ENCODE assay signal across 8 cellular contexts in genomic region chr19:18542936-18543813, GRCh38. TPM values are rescaled to one million over a fixed set of nuclear protein-coding genes. Genes with fewer than 3 reads are reported as not detected.
A peak's percentile ranks its signal among the peaks of the same experiment; 100 is the strongest.
DNase-seq lines count a peak whose midpoint lies in the region; TF ChIP-seq lines count a peak whose summit lies in the region.

TSS of gene FKBP8 (minus strand) at chr19:18543573. CDS start at chr19:18541970, 1,603 bp downstream.

- no peak within 1 kb of the TSS for H2AK5ac ChIP-seq in H9 (ENCODE audit: insufficient read length, low read length)

- no peaks in the 10 kb centered on the region for H4K20me1 ChIP-seq in H9 (ENCODE audit: control insufficient read depth, insufficient read depth, insufficient read length)
- no peaks in the 10 kb centered on the region for H4K20me1 ChIP-seq in MM.1S (ENCODE audit: insufficient read depth, low read length)
- peaks cover 10% of the 10 kb centered on the region for H4K20me1 ChIP-seq in neural progenitor cell (ENCODE audit: low read depth)

- H3K27ac ChIP-seq in H9 (ENCODE audit: insufficient read length, low read depth, low read length), result no peak within 1 kb of the TSS
- H3K27ac ChIP-seq in MM.1S (ENCODE audit: low read length), result peak within 1 kb of the TSS; percentile 61; the same call in 1 of the 2 replicates
- H3K27ac ChIP-seq in SJSA1, result no peak within 1 kb of the TSS
- peak within 1 kb of the TSS; percentile 6 for H3K27ac ChIP-seq in neural progenitor cell
- H3K27ac ChIP-seq in stomach, result peak within 1 kb of the TSS; percentile 85 to 96 (median 91)

- H3K4me2 ChIP-seq in H9 (ENCODE audit: insufficient read depth, insufficient read length, low read length), result peak within 1 kb of the TSS; percentile 87
- H3K4me2 ChIP-seq in MM.1S (ENCODE audit: low read depth, low read length), result peak within 1 kb of the TSS; percentile 85
- H3K4me2 ChIP-seq in neural progenitor cell, result peak within 1 kb of the TSS; percentile 87

- H3K56ac ChIP-seq in H9 (ENCODE audit: insufficient read length, low read depth, low read length), result no peak within 1 kb of the TSS

- H4K91ac ChIP-seq in H9 (ENCODE audit: insufficient read length, low read depth, low read length), result no peak within 1 kb of the TSS

- no peaks in the 10 kb centered on the region for H3K9me3 Mint-ChIP-seq in H9
- H3K9me3 Mint-ChIP-seq in neural progenitor cell, result no peaks in the 10 kb centered on the region

- H3K79me2 ChIP-seq in H9 (ENCODE audit: insufficient read depth, low read length) (no peaks in the 10 kb centered on the region), MM.1S (ENCODE audit: low read length) (peaks cover 8% of the 10 kb centered on the region; the same call in 1 of the 2 replicates), neural progenitor cell (ENCODE audit: low read depth) (peaks cover 21% of the 10 kb centered on the region)

- H2BK20ac ChIP-seq in H9 (ENCODE audit: low read depth, low read length, poor library complexity, severe bottlenecking), result no peak within 1 kb of the TSS

- WGBS in H9 (ENCODE audit: extremely low coverage, insufficient read length, low lambda C conversion rate), result no CpG with 5 or more reads among the region's 86 CpGs
- WGBS in stomach, 5 donors, result 0 to 1% (median 1%) methylated on average over 18 to 86 of the region's 86 CpGs

- no peak within 1 kb of the TSS for H4K5ac ChIP-seq in H9 (ENCODE audit: insufficient read length, low read depth, low read length)

- H3K9ac ChIP-seq in H9 (ENCODE audit: extremely low read depth, insufficient read length, low read length), result peak within 1 kb of the TSS; percentile 78
- H3K9ac ChIP-seq in MM.1S (ENCODE audit: low read length), result peak within 1 kb of the TSS; percentile 74
- peak within 1 kb of the TSS; percentile 44 for H3K9ac ChIP-seq in neural progenitor cell

- TF ChIP-seq CTCF in H9 (conservative IDR thresholded peaks at IDR 0.05), result no peak
- no peak for TF ChIP-seq CTCF in MM.1S (IDR thresholded peaks at IDR 0.05; ENCODE audit: low read length)
- no peak for TF ChIP-seq CTCF in foreskin fibroblast (IDR thresholded peaks at IDR 0.05; ENCODE audit: low read depth, low read length)
- TF ChIP-seq CTCF in neural progenitor cell (IDR thresholded peaks at IDR 0.05), result no peak
- TF ChIP-seq CTCF in stomach (IDR thresholded peaks at IDR 0.05), result no peak

- intact Hi-C loops in stomach (cut with DNase I; ENCODE audit: low total_unique reads), result no loop called here

- H2BK5ac ChIP-seq in H9 (ENCODE audit: insufficient read length, low read length), result no peak within 1 kb of the TSS

- H2AFZ ChIP-seq in H9 (ENCODE audit: low read length) (no peak within 1 kb of the TSS), MM.1S (ENCODE audit: low read length) (peak within 1 kb of the TSS; percentile 91), neural progenitor cell (replicated peaks) (peak within 1 kb of the TSS; percentile 70)

- H3K27me3 Mint-ChIP-seq in H9 (ENCODE audit: low read depth) (0 out of 2 replicates have a peak, but pooled peaks cover 1% of the 10 kb centered on the region), neural progenitor cell (ENCODE audit: insufficient read depth, low read depth) (peaks cover 6% of the 10 kb centered on the region)

- no peaks in the 10 kb centered on the region for H3K36me3 ChIP-seq in MM.1S (replicated peaks; ENCODE audit: insufficient read depth, low read length)
- H3K36me3 ChIP-seq in SJSA1, result peaks cover 31% of the 10 kb centered on the region
- no peaks in the 10 kb centered on the region for H3K36me3 ChIP-seq in neural progenitor cell
- H3K36me3 ChIP-seq in stomach, result peaks cover 22 to 34% (median 33%) of the 10 kb centered on the region in 4 donors

- peak; percentile 94 for DNase-seq in Daoy (ENCODE audit: low read depth)
- peak; percentile 93 for DNase-seq in H9
- DNase-seq in MM.1S, result peak; percentile 93
- DNase-seq in SJSA1 (ENCODE audit: low read depth in 1 of 2, low spot score in 2 of 2), result peak; percentile 70 to 90
- DNase-seq in activated gamma-delta T cell treated with anti-CD3 and anti-CD28 coated beads, Interleukin-2, amount 50 U/mL, for 16 hours (ENCODE audit: low read depth), result peak; percentile 93
- DNase-seq in foreskin fibroblast, result peak; percentile 80 to 95
- peak; percentile 97 for DNase-seq in neural progenitor cell (ENCODE audit: low spot score)
- peak; percentile 95 for DNase-seq in stomach

- H3K18ac ChIP-seq in H9 (ENCODE audit: insufficient read length, low read depth, low read length), result peak within 1 kb of the TSS; percentile 29

- no peaks in the 10 kb centered on the region for H3K9me3 ChIP-seq in H9 (ENCODE audit: control insufficient read depth, low read depth, low read length)
- no peaks in the 10 kb centered on the region for H3K9me3 ChIP-seq in MM.1S (replicated peaks; ENCODE audit: insufficient read depth, low read length)
- H3K9me3 ChIP-seq in SJSA1 (replicated peaks), result no peaks in the 10 kb centered on the region
- H3K9me3 ChIP-seq in neural progenitor cell (ENCODE audit: low read depth), result no peaks in the 10 kb centered on the region
- no peaks in the 10 kb centered on the region for H3K9me3 ChIP-seq in stomach

- no peak within 1 kb of the TSS for H2BK120ac ChIP-seq in H9 (ENCODE audit: low read depth, low read length, poor library complexity, severe bottlenecking)

- H3K36me3 Mint-ChIP-seq in H9 (ENCODE audit: insufficient read depth in 1 of 3, low read depth in 3 of 3) (peaks cover 13 to 36% (median 33%) of the 10 kb centered on the region in 3 experiments; a peak in 6 of 7 replicates), neural progenitor cell (peaks cover 3% of the 10 kb centered on the region)

- H3K27me3 ChIP-seq in H9 (ENCODE audit: insufficient read depth, low read length) (no peaks in the 10 kb centered on the region), MM.1S (replicated peaks; ENCODE audit: insufficient read depth, low read length) (no peaks in the 10 kb centered on the region), SJSA1 (replicated peaks) (no peaks in the 10 kb centered on the region), neural progenitor cell (no peaks in the 10 kb centered on the region), stomach (no peaks in the 10 kb centered on the region)

- peaks cover 8% of the 10 kb centered on the region for H3K23me2 ChIP-seq in H9 (ENCODE audit: insufficient read length, low read depth, low read length, poor library complexity, severe bottlenecking)

- H3K79me1 ChIP-seq in H9 (ENCODE audit: insufficient read depth, low read depth, low read length, poor library complexity, severe bottlenecking), result peaks cover 3% of the 10 kb centered on the region

- TF ChIP-seq EP300 in stomach (IDR thresholded peaks at IDR 0.05), result no peak

- H3K4me3 Mint-ChIP-seq in H9, result peak within 1 kb of the TSS; percentile 80 to 88
- H3K4me3 Mint-ChIP-seq in neural progenitor cell, result peak within 1 kb of the TSS; percentile 94

- no peak for TF ChIP-seq POLR2A in stomach (IDR thresholded peaks at IDR 0.05)

- H3K4me3 ChIP-seq in MM.1S (ENCODE audit: low read length) (peak within 1 kb of the TSS; percentile 69), SJSA1 (peak within 1 kb of the TSS; percentile 47), foreskin fibroblast (ENCODE audit: low read depth in 1 of 2, low read length in 2 of 2) (peak within 1 kb of the TSS; percentile 62 to 72), neural progenitor cell (peak within 1 kb of the TSS; percentile 87), stomach (peak within 1 kb of the TSS; percentile 75 to 93 (median 91))

- H3K4me1 Mint-ChIP-seq in H9 (peaks cover 12% of the 10 kb centered on the region in 2 experiments), neural progenitor cell (peaks cover 17% of the 10 kb centered on the region)

- H3K23ac ChIP-seq in H9 (ENCODE audit: insufficient read length, low read depth, low read length), result no peak within 1 kb of the TSS

- H4K8ac ChIP-seq in H9 (replicated peaks; ENCODE audit: insufficient read length, low read depth, low read length), result no peak within 1 kb of the TSS

- H3K4ac ChIP-seq in H9 (ENCODE audit: low read depth, low read length), result no peak within 1 kb of the TSS

- H3K4me1 ChIP-seq in H9 (ENCODE audit: insufficient read depth, low read length), result 0 out of 2 replicates have a peak, but pooled peaks cover 2% of the 10 kb centered on the region
- H3K4me1 ChIP-seq in MM.1S (ENCODE audit: low read length), result peaks cover 7% of the 10 kb centered on the region
- H3K4me1 ChIP-seq in SJSA1 (replicated peaks), result peaks cover 10% of the 10 kb centered on the region
- H3K4me1 ChIP-seq in neural progenitor cell, result peaks cover 5% of the 10 kb centered on the region
- H3K4me1 ChIP-seq in stomach, result peaks cover 9 to 27% (median 21%) of the 10 kb centered on the region in 4 donors

- H2BK12ac ChIP-seq in H9 (ENCODE audit: insufficient read length, low read depth, low read length), result no peak within 1 kb of the TSS

- no peaks in the 10 kb centered on the region for H3K9me2 ChIP-seq in MM.1S (replicated peaks; ENCODE audit: insufficient read depth, low read length)

- H3K14ac ChIP-seq in H9 (ENCODE audit: insufficient read depth, low read length), result peak within 1 kb of the TSS; percentile 53

- no peak within 1 kb of the TSS for H3T11ph ChIP-seq in H9 (ENCODE audit: low read length)

- H2BK15ac ChIP-seq in H9 (ENCODE audit: low read depth, low read length), result no peak within 1 kb of the TSS

- H3K27ac Mint-ChIP-seq in H9, result peak within 1 kb of the TSS; percentile 92 to 96 (median 93); a peak in 6 of 7 replicates
- H3K27ac Mint-ChIP-seq in neural progenitor cell, result peak within 1 kb of the TSS; percentile 91

- H3F3A ChIP-seq in MM.1S (ENCODE audit: insufficient read depth, low read length) (no peaks in the 10 kb centered on the region), neural progenitor cell (ENCODE audit: low read depth) (peaks cover 12% of the 10 kb centered on the region)

RNA-seq across cellular contexts. Expression of gene FKBP8, which starts in this region (rescaled TPM):
- 169 and 180 TPM in 2 replicates for total RNA-seq in Daoy (2014; rRNA removed; shearing (Covaris generic))
- total RNA-seq in H9 (2021) (308 and 310 TPM in 2 replicates), neural progenitor cell (ENCODE audit: low replicate concordance) (115 and 418 TPM in 2 replicates), stomach (100 to 1,000 TPM in 4 of 5 donors, 10 to 100 TPM in 1; 87.8 to 819 (median 197) TPM)
- 212 and 288 TPM in 2 replicates for total RNA-seq in SJSA1 (2014; rRNA removed; shearing (Covaris generic))
- 100 to 1,000 TPM; 157 to 254 (median 249) TPM for polyA plus RNA-seq in stomach

Comparison
In these comparisons a context has a peak if more than half of its experiments do, and no peak if none do; other contexts are left out.
1. H3K27ac ChIP-seq: peak in MM.1S (single experiment), neural progenitor cell (single experiment) and stomach (5 of 5); none in H9 (single experiment) and SJSA1 (single experiment).
2. Peak in every context shown above with its lines, with median percentiles within 50 percentile points of each other: DNase-seq, H3K4me2 ChIP-seq, H3K9ac ChIP-seq and H3K4me3 ChIP-seq.